ENCODE assay signal across 8 cellular contexts in genomic region chr7:72829291-72829963, GRCh38. TPM values are rescaled to one million over a fixed set of nuclear protein-coding genes. Genes with fewer than 3 reads are reported as not detected.
DNase-seq lines count a peak whose midpoint lies in the region; ATAC-seq, FAIRE-seq and TF ChIP-seq lines count a peak whose summit lies in the region.
"Not testable (repeated sequence)": the region's sequence is repeated elsewhere in the genome, so short reads cannot be mapped to it uniquely, and the experiment has no call there.

No MANE protein-coding gene starts in this region.

- WGBS in body of pancreas, 2 donors = 0 to 1% methylated on average over 25 to 58 of the region's 58 CpGs

- peaks cover 25% of the 10 kb centered on the region for H3K4me1 ChIP-seq in body of pancreas

- TF ChIP-seq POLR2A in GM18526 (IDR thresholded peaks at IDR 0.05; ENCODE audit: extremely low read depth, insufficient read length) (peak; percentile 78), body of pancreas (IDR thresholded peaks at IDR 0.05) (peak; percentile 96 to 98 (median 96))

- DNase-seq in A172 (ENCODE audit: low spot score) = peak; percentile 100
- peak; percentile 99 for DNase-seq in NCI-H2107 (lab: John Stamatoyannopoulos, UW)
- peak; percentile 98 to 99 (median 98) for DNase-seq in body of pancreas
- DNase-seq in iPS DF 4.7 (ENCODE audit: extremely low read depth, low spot score) = peak; percentile 95
- peak; percentile 95 for DNase-seq in sciatic nerve (ENCODE audit: low spot score)

- not testable (repeated sequence) for H3K9me3 ChIP-seq in body of pancreas

- intact Hi-C loops in body of pancreas (cut with DNase I); sciatic nerve (cut with DNase I): not testable (repeated sequence)

- ATAC-seq in HG03064 (IDR thresholded peaks at IDR 0.05; ENCODE audit: low read depth, unreplicated experiment) = peak; percentile 44
- ATAC-seq in body of pancreas = peak; percentile 81
- peak; percentile 93 for ATAC-seq in sciatic nerve

- peak overlapping the region; percentile 93 to 99 (median 96) for H3K27ac ChIP-seq in body of pancreas

- peak in 1 of 7 experiments; percentile 7 for TF ChIP-seq CTCF in body of pancreas (IDR thresholded peaks at IDR 0.05)

- not testable (repeated sequence) for H3K27me3 ChIP-seq in body of pancreas

- H3K4me3 ChIP-seq in body of pancreas = peak overlapping the region; percentile 62

- not testable (repeated sequence) for H3K36me3 ChIP-seq in body of pancreas (replicated peaks in 1 of 2; ENCODE audit: insufficient read depth in 1 of 2, low read depth in 2 of 2)

- FAIRE-seq in TTC549 (lab: Jason Lieb, UNC) = peak; percentile 86

RNA-seq across cellular contexts. Expression of gene TYW1B, which starts 1.4 kb away (rescaled TPM):
- 1.2 and 1.3 TPM in 2 replicates for total RNA-seq in A172 (2014; rRNA removed; shearing (Covaris generic))
- total RNA-seq in body of pancreas (1 to 10 TPM; 5.7 to 7.9 TPM), sciatic nerve (4.8 TPM)

Comparison
In these comparisons a context has a peak if more than half of its experiments do, and no peak if none do; other contexts are left out.
1. Peak in every context shown above with its lines: DNase-seq, ATAC-seq, H3K4me3 ChIP-seq and H3K27ac ChIP-seq.